Comparison of ENCODE assay signal across 11 cellular contexts in the genomic region with DNA sequence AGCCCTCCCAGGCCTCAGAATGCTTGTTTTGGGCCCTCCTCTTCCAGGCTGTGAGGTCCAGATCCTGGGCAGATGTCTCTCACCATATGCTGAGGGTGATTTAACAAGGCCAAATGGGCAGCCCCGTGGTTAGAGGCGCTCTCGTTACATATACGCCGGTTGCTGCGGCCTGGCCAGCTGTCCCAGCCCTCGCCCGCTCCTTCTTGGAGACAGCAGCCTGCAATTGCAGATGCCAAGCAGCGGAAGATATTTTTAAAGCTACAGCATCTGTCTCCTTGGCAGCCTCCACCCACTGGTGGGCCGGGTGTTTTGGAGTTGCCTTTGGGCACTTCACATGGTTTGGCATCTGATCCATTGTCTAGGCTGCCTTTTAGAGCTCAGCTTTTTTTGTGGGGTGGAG.
DNase-seq lines count a peak whose midpoint lies in the region; ATAC-seq and TF ChIP-seq lines count a peak whose summit lies in the region.
"Had no signal": no experiment of that assay in that cellular context is flagged by ENCODE, and none has a peak within 500 bp of the region (broad histone marks: within the 10 kb centered on the region; RNA-seq: fewer than 3 reads in every experiment).

No MANE protein-coding gene starts in this region.

- intact Hi-C loops in Right ventricle myocardium superior (cut with DNase I) = no loop called here
- intact Hi-C loops in psoas muscle (cut with DNase I) = loop anchor here in 1 of 2 donors (5.0 kb wide), 1 partner anchor 36 kb away; no protein-coding TSS in a partner anchor

- peak overlapping the region; percentile 93 for H3K27ac ChIP-seq in psoas muscle

- no peak for TF ChIP-seq CTCF in psoas muscle (IDR thresholded peaks at IDR 0.05)

- peaks cover 46% of the 10 kb centered on the region for H3K4me1 ChIP-seq in psoas muscle

- H3K4me3 ChIP-seq in psoas muscle = peak overlapping the region; percentile 7

- H3K27me3 ChIP-seq in psoas muscle (ENCODE audit: insufficient read depth in 3 of 3, low read length in 2 of 3) = no peaks in the 10 kb centered on the region

- ATAC-seq in Right ventricle myocardium superior (ENCODE audit: poor library complexity) = peak; percentile 89
- peak; percentile 89 to 92 (median 92) for ATAC-seq in psoas muscle
- ATAC-seq in HG02763 (IDR thresholded peaks at IDR 0.05; ENCODE audit: unreplicated experiment) = no peak
- no peak for ATAC-seq in GM21367 (IDR thresholded peaks at IDR 0.05; ENCODE audit: unreplicated experiment)
- no peak for ATAC-seq in HG02798 (IDR thresholded peaks at IDR 0.05; ENCODE audit: poor library complexity, unreplicated experiment)
- no peak for ATAC-seq in GM19023 (IDR thresholded peaks at IDR 0.05; ENCODE audit: unreplicated experiment)
- ATAC-seq: CD8-positive, alpha-beta T cell had no signal

- no peaks in the 10 kb centered on the region for H3K9me3 ChIP-seq in psoas muscle

- DNase-seq in DMS 273 treated with DMSO at 0.1 percent for 48 hours (lab: John Stamatoyannopoulos, UW) (peak; percentile 99), SK-N-DZ (ENCODE audit: low spot score) (peak; percentile 24), Right ventricle myocardium superior (peak; percentile 80), psoas muscle (peak; percentile 76 to 90)
- DNase-seq: CD8-positive, alpha-beta T cell; effector CD8-positive, alpha-beta T cell; NCI-H774 had no signal

- no peaks in the 10 kb centered on the region for H3K36me3 ChIP-seq in psoas muscle (ENCODE audit: insufficient read depth in 1 of 2, low read depth in 1 of 2)

- WGBS in psoas muscle, 3 donors = 12 to 29% (median 17%) methylated on average over 10 of the region's 10 CpGs

Comparison
In these comparisons a context has a peak if more than half of its experiments do, and no peak if none do; other contexts are left out.
1. DNase-seq: peak in every context shown above with its lines; median percentile 99 in DMS 273 treated with DMSO at 0.1 percent for 48 hours; 83 in psoas muscle; 80 in Right ventricle myocardium superior; 24 in SK-N-DZ.
2. ATAC-seq: peak in Right ventricle myocardium superior (single experiment) and psoas muscle (4 of 4); none in HG02763 (single experiment), GM21367 (single experiment), HG02798 (single experiment) and GM19023 (single experiment).